Comparison of ENCODE assay signal across 13 cellular contexts in genomic region chr5:139287890-139288635, GRCh38. TPM values are rescaled to one million over a fixed set of nuclear protein-coding genes. Genes with fewer than 3 reads are reported as not detected.
DNase-seq lines count a peak whose midpoint lies in the region; ATAC-seq and TF ChIP-seq lines count a peak whose summit lies in the region.
"Had no signal": no experiment of that assay in that cellular context is flagged by ENCODE, and none has a peak within 500 bp of the region (broad histone marks: within the 10 kb centered on the region; RNA-seq: fewer than 3 reads in every experiment).

No MANE protein-coding gene starts in this region.

- H3K4me1 Mint-ChIP-seq in T-helper 2 cell treated with Interferon-gamma antibody and Interleukin-4, amounts not matched to agents 5 μg/mL and 100 μg/mL, for 36 hours (ENCODE audit: low read depth), result peaks cover 6% of the 10 kb centered on the region
- H3K4me1 Mint-ChIP-seq in activated T-helper 2 cell treated with anti-CD3 and anti-CD28 coated beads, Interferon-gamma antibody, Interleukin-2, Interleukin-4, amounts not matched to agents 10 μg/mL and 5 μg/mL and 100 μg/mL, durations not matched to agents 14 hours and 24 hours and 36 hours (ENCODE audit: low read depth), result peaks cover 9% of the 10 kb centered on the region

- no peaks in the 10 kb centered on the region; the same call in 1 of the 2 replicates for H4K20me1 ChIP-seq in SU-DHL-6 (ENCODE audit: low read depth, low read length)

- H3K79me2 ChIP-seq in SU-DHL-6 (ENCODE audit: insufficient read depth, low read length), result peaks cover 3% of the 10 kb centered on the region; the same call in 1 of the 2 replicates

- no peak overlapping the region for H3K4me3 ChIP-seq in SU-DHL-6 (ENCODE audit: insufficient read depth, low read length, poor library complexity, severe bottlenecking)
- H3K4me3 ChIP-seq: sigmoid colon had no signal

- H3K9me3 ChIP-seq in SU-DHL-6 (ENCODE audit: insufficient read depth, low read length), result no peaks in the 10 kb centered on the region
- H3K9me3 ChIP-seq: sigmoid colon had no signal

- ATAC-seq in GM18505 (IDR thresholded peaks at IDR 0.05; ENCODE audit: unreplicated experiment) (no peak), GM21717 (IDR thresholded peaks at IDR 0.05; ENCODE audit: unreplicated experiment) (no peak)

- no peak overlapping the region for H3K4me3 Mint-ChIP-seq in T-helper 2 cell treated with Interferon-gamma antibody and Interleukin-4, amounts not matched to agents 5 μg/mL and 100 μg/mL, for 36 hours
- H3K4me3 Mint-ChIP-seq in activated T-helper 2 cell treated with anti-CD3 and anti-CD28 coated beads, Interferon-gamma antibody, Interleukin-2, Interleukin-4, amounts not matched to agents 10 μg/mL and 5 μg/mL and 100 μg/mL, durations not matched to agents 14 hours and 24 hours and 36 hours (ENCODE audit: low read depth), result no peak overlapping the region
- H3K4me3 Mint-ChIP-seq: stimulated activated naive CD8-positive, alpha-beta T cell treated with anti-CD3 and anti-CD28 coated beads, Interleukin-15, Interleukin-2, amounts not matched to agents 100 ng/mL and 50 ng/mL, for 24 hours had no signal

- no peak overlapping the region for H3K4me2 ChIP-seq in SU-DHL-6 (ENCODE audit: low read depth, low read length, poor library complexity, severe bottlenecking)

- intact Hi-C loops in activated T-helper 2 cell treated with anti-CD3 and anti-CD28 coated beads, Interferon-gamma antibody, Interleukin-2, Interleukin-4, amounts not matched to agents 10 μg/mL and 5 μg/mL and 100 μg/mL, durations not matched to agents 14 hours and 24 hours and 36 hours (cut with micrococcal nuclease), result no loop called here

- H3K27ac ChIP-seq in C4-2B (no peak overlapping the region), SU-DHL-6 (ENCODE audit: low read depth, low read length) (no peak overlapping the region)
- H3K27ac ChIP-seq: sigmoid colon had no signal

- no peaks in the 10 kb centered on the region for H3K27me3 ChIP-seq in SU-DHL-6 (ENCODE audit: low read length)
- H3K27me3 ChIP-seq: sigmoid colon had no signal

- peaks cover 32% of the 10 kb centered on the region for H3K36me3 Mint-ChIP-seq in T-helper 2 cell treated with Interferon-gamma antibody and Interleukin-4, amounts not matched to agents 5 μg/mL and 100 μg/mL, for 36 hours (ENCODE audit: low read depth)
- H3K36me3 Mint-ChIP-seq in activated T-helper 2 cell treated with anti-CD3 and anti-CD28 coated beads, Interferon-gamma antibody, Interleukin-2, Interleukin-4, amounts not matched to agents 10 μg/mL and 5 μg/mL and 100 μg/mL, durations not matched to agents 14 hours and 24 hours and 36 hours (ENCODE audit: low read depth), result peaks cover 61% of the 10 kb centered on the region

- peak; percentile 27 for TF ChIP-seq CTCF in C4-2B (conservative IDR thresholded peaks at IDR 0.05)
- peak; percentile 21 for TF ChIP-seq CTCF in SU-DHL-6 (IDR thresholded peaks at IDR 0.05; ENCODE audit: insufficient read depth, low read length, poor library complexity, severe bottlenecking)

- peak; percentile 36 for TF ChIP-seq POLR2A in GM18505 (IDR thresholded peaks at IDR 0.05; ENCODE audit: borderline replicate concordance, extremely low read depth, insufficient read depth, insufficient read length)

- no peaks in the 10 kb centered on the region for H3K27me3 Mint-ChIP-seq in T-helper 2 cell treated with Interferon-gamma antibody and Interleukin-4, amounts not matched to agents 5 μg/mL and 100 μg/mL, for 36 hours (ENCODE audit: low read depth)
- no peaks in the 10 kb centered on the region for H3K27me3 Mint-ChIP-seq in activated T-helper 2 cell treated with anti-CD3 and anti-CD28 coated beads, Interferon-gamma antibody, Interleukin-2, Interleukin-4, amounts not matched to agents 10 μg/mL and 5 μg/mL and 100 μg/mL, durations not matched to agents 14 hours and 24 hours and 36 hours (ENCODE audit: low read depth)
- H3K27me3 Mint-ChIP-seq: stimulated activated naive CD8-positive, alpha-beta T cell treated with anti-CD3 and anti-CD28 coated beads, Interleukin-15, Interleukin-2, amounts not matched to agents 100 ng/mL and 50 ng/mL, for 24 hours had no signal

- DNase-seq in glomerular visceral epithelial cell (ENCODE audit: extremely low spot score) (peak; percentile 27), epidermal melanocyte (ENCODE audit: insufficient read length, low spot score) (no peak)
- DNase-seq in T-helper 2 cell treated with Interferon-gamma antibody and Interleukin-4, amounts not matched to agents 5 μg/mL and 100 μg/mL, for 36 hours (ENCODE audit: low spot score), result no peak
- no peak for DNase-seq in activated T-helper 2 cell treated with anti-CD3 and anti-CD28 coated beads, Interferon-gamma antibody, Interleukin-2, Interleukin-4, amounts not matched to agents 10 μg/mL and 5 μg/mL and 100 μg/mL, durations not matched to agents 14 hours and 24 hours and 36 hours (ENCODE audit: low spot score)
- DNase-seq: cerebellar nuclear complex, DMS153, NCI-H748 treated with DMSO at 0.1 percent for 48 hours, sigmoid colon had no signal

- H3K36me3 ChIP-seq in SU-DHL-6 (ENCODE audit: low read length), result peaks cover 29% of the 10 kb centered on the region

- H3K9me2 ChIP-seq in SU-DHL-6 (replicated peaks; ENCODE audit: insufficient read depth, low read length), result no peaks in the 10 kb centered on the region

- no peak overlapping the region for H3K27ac Mint-ChIP-seq in T-helper 2 cell treated with Interferon-gamma antibody and Interleukin-4, amounts not matched to agents 5 μg/mL and 100 μg/mL, for 36 hours
- H3K27ac Mint-ChIP-seq in activated T-helper 2 cell treated with anti-CD3 and anti-CD28 coated beads, Interferon-gamma antibody, Interleukin-2, Interleukin-4, amounts not matched to agents 10 μg/mL and 5 μg/mL and 100 μg/mL, durations not matched to agents 14 hours and 24 hours and 36 hours, result no peak overlapping the region

- peaks cover 68% of the 10 kb centered on the region for H3F3A ChIP-seq in SU-DHL-6 (ENCODE audit: insufficient read depth)

- no peak overlapping the region for H2AFZ ChIP-seq in SU-DHL-6 (ENCODE audit: low read depth, low read length, severe bottlenecking)

- H3K9ac ChIP-seq in SU-DHL-6 (ENCODE audit: low read length), result no peak overlapping the region

- H3K9me3 Mint-ChIP-seq in T-helper 2 cell treated with Interferon-gamma antibody and Interleukin-4, amounts not matched to agents 5 μg/mL and 100 μg/mL, for 36 hours, result no peaks in the 10 kb centered on the region
- no peaks in the 10 kb centered on the region for H3K9me3 Mint-ChIP-seq in activated T-helper 2 cell treated with anti-CD3 and anti-CD28 coated beads, Interferon-gamma antibody, Interleukin-2, Interleukin-4, amounts not matched to agents 10 μg/mL and 5 μg/mL and 100 μg/mL, durations not matched to agents 14 hours and 24 hours and 36 hours
- H3K9me3 Mint-ChIP-seq: stimulated activated naive CD8-positive, alpha-beta T cell treated with anti-CD3 and anti-CD28 coated beads, Interleukin-15, Interleukin-2, amounts not matched to agents 100 ng/mL and 50 ng/mL, for 24 hours had no signal

RNA-seq across cellular contexts. Expression of gene MATR3, which starts 5.5 kb away (rescaled TPM):
- 259 TPM in 2 replicates for total RNA-seq in activated T-helper 2 cell treated with anti-CD3 and anti-CD28 coated beads, Interferon-gamma antibody, Interleukin-2, Interleukin-4, amounts not matched to agents 10 μg/mL and 5 μg/mL and 100 μg/mL, durations not matched to agents 14 hours and 24 hours and 36 hours

RNA-seq across cellular contexts. Expression of gene PAIP2, which starts 53.6 kb away (rescaled TPM):
- 98.2 and 107 TPM in 2 replicates for total RNA-seq in activated T-helper 2 cell treated with anti-CD3 and anti-CD28 coated beads, Interferon-gamma antibody, Interleukin-2, Interleukin-4, amounts not matched to agents 10 μg/mL and 5 μg/mL and 100 μg/mL, durations not matched to agents 14 hours and 24 hours and 36 hours
